ENCODE assay signal across 1 cellular context in the genomic region with DNA sequence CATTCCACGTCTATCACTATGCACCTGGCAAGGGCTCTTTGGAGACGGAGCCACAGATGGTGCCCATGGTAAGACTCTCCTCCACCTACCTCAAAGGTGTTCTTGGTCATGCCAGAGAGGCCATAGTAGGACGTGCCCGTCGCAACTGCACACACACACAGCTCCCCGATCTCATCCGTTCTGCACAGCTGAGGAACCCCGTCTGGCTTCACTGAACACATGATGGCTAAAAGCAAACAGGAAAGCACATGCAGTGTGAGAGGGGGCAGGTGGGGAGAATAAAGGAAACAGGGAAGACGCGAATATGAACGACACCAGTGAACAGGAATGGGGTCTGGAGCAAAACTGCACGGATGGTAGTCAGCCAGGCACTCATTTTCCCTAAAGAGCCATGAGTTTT.
TF ChIP-seq lines count a peak whose summit lies in the region.

No MANE protein-coding gene starts in this region.

TF ChIP-seq in H1, 55 proteins besides CTCF, POLR2A, EP300 and RAD21 (continued from another document):
- TF ChIP-seq, protein P1, sequence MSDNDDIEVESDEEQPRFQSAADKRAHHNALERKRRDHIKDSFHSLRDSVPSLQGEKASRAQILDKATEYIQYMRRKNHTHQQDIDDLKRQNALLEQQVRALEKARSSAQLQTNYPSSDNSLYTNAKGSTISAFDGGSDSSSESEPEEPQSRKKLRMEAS (IDR thresholded peaks at IDR 0.05): no peak
- TF ChIP-seq NANOG (IDR thresholded peaks at IDR 0.05; ENCODE audit: insufficient read depth, low read depth, low read length, poor library complexity, severe bottlenecking) (no peak), RBBP5 (IDR thresholded peaks at IDR 0.05; ENCODE audit: borderline replicate concordance, low read depth, low read length) (no peak), KDM5A (IDR thresholded peaks at IDR 0.05; ENCODE audit: low read length) (no peak), TBP (IDR thresholded peaks at IDR 0.05; ENCODE audit: low read depth, low read length) (no peak), EZH2 (IDR thresholded peaks at IDR 0.05; ENCODE audit: low read depth, low read length, severe bottlenecking) (no peak), RNF2 (IDR thresholded peaks at IDR 0.05; ENCODE audit: borderline replicate concordance, low read depth, low read length, missing control alignments, poor library complexity, severe bottlenecking) (no peak), SP4 (IDR thresholded peaks at IDR 0.05; ENCODE audit: low read length) (no peak)
- TF ChIP-seq, protein P2, sequence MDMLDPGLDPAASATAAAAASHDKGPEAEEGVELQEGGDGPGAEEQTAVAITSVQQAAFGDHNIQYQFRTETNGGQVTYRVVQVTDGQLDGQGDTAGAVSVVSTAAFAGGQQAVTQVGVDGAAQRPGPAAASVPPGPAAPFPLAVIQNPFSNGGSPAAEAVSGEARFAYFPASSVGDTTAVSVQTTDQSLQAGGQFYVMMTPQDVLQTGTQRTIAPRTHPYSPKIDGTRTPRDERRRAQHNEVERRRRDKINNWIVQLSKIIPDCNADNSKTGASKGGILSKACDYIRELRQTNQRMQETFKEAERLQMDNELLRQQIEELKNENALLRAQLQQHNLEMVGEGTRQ (IDR thresholded peaks at IDR 0.05; ENCODE audit: low read length): no peak
